1 cellular context compared by ENCODE assay signal in the genomic region with DNA sequence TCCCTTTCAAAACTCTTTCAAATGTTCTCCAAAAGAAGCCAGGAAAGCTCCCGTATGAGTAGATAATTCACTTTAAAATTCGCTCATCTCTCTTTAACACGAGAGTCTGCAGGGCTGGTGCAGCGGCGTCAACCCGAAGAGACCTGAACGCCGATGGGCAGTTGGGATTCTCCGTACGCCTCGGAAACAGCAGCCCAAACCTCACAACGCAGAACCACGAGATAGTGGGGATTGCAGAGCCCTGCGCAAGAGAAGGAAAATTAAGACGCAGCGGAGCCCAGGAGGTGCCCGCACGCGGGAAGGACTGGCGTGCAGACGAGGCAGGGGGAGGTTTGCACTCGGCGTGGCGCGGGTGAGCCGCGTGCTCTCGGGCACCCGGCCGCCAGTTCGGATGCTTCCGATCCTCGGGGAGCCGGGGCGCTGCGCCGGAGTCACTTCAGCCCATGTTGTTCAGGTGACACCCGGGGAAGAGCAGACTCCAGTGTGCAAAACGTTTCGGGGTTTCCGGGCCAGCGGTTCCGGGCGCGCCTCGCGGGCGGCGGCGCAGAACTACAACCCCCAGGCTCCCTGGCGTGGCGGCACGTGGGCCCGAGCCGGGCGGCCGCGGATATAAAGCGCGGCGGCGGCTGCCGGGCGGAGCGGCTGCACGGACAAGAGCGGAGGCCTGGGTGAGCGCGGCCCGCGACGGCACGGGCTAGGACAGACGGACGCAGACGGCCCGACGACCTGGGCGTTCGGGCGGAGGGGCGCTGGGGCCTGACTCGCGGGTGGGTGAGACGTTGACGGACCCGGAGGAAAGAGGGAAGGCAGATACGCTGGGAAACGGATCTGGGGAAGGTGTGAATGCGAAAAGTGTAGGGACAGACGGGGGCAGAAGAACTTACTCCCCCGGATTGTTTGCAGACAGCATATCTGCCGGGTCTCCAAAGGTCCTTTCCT.
TF ChIP-seq lines count a peak whose summit lies in the region.

A gene with protein sequence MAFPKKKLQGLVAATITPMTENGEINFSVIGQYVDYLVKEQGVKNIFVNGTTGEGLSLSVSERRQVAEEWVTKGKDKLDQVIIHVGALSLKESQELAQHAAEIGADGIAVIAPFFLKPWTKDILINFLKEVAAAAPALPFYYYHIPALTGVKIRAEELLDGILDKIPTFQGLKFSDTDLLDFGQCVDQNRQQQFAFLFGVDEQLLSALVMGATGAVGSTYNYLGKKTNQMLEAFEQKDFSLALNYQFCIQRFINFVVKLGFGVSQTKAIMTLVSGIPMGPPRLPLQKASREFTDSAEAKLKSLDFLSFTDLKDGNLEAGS (plus strand): TSS at position 636 of the 939 bp plus-strand sequence. CDS start 4,599 bp downstream, outside the sequence.

TF ChIP-seq in HepG2, 621 proteins besides CTCF, POLR2A, EP300 and RAD21 (continued from another document and continues in another):
- TF ChIP-seq, protein P1, sequence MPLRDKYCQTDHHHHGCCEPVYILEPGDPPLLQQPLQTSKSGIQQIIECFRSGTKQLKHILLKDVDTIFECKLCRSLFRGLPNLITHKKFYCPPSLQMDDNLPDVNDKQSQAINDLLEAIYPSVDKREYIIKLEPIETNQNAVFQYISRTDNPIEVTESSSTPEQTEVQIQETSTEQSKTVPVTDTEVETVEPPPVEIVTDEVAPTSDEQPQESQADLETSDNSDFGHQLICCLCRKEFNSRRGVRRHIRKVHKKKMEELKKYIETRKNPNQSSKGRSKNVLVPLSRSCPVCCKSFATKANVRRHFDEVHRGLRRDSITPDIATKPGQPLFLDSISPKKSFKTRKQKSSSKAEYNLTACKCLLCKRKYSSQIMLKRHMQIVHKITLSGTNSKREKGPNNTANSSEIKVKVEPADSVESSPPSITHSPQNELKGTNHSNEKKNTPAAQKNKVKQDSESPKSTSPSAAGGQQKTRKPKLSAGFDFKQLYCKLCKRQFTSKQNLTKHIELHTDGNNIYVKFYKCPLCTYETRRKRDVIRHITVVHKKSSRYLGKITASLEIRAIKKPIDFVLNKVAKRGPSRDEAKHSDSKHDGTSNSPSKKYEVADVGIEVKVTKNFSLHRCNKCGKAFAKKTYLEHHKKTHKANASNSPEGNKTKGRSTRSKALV (CRISPR knock-in tag; IDR thresholded peaks at IDR 0.05): peak; percentile 65; the same call in 1 of the 2 replicates
- TF ChIP-seq, protein P2, sequence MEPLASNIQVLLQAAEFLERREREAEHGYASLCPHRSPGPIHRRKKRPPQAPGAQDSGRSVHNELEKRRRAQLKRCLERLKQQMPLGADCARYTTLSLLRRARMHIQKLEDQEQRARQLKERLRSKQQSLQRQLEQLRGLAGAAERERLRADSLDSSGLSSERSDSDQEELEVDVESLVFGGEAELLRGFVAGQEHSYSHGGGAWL (CRISPR knock-in tag; IDR thresholded peaks at IDR 0.05): no peak; the same call in 1 of the 2 replicates
- TF ChIP-seq ZNF207 (IDR thresholded peaks at IDR 0.05; ENCODE audit: borderline replicate concordance) (no peak), ZNF879 (CRISPR knock-in tag; IDR thresholded peaks at IDR 0.05) (no peak), ASH2L (IDR thresholded peaks at IDR 0.05; ENCODE audit: insufficient read length, low read depth, low read length) (no peak), ZNF607 (CRISPR knock-in tag; IDR thresholded peaks at IDR 0.05; ENCODE audit: borderline replicate concordance) (peak; percentile 67; the same call in 1 of the 2 replicates), ZBTB42 (CRISPR knock-in tag; IDR thresholded peaks at IDR 0.05) (no peak), ZNF564 (CRISPR knock-in tag; IDR thresholded peaks at IDR 0.05) (0 out of 2 replicates have a peak, but pooled peaks have one; percentile 26), YEATS2 (CRISPR knock-in tag; IDR thresholded peaks at IDR 0.05; ENCODE audit: borderline replicate concordance) (no peak), ZSCAN12 (CRISPR knock-in tag; IDR thresholded peaks at IDR 0.05) (no peak), ZBTB20 (CRISPR knock-in tag; IDR thresholded peaks at IDR 0.05; ENCODE audit: borderline replicate concordance, low read depth) (no peak), PITX1 (CRISPR knock-in tag; IDR thresholded peaks at IDR 0.05) (no peak), ZNF713 (CRISPR knock-in tag; IDR thresholded peaks at IDR 0.05) (no peak), ZNF530 (CRISPR knock-in tag; IDR thresholded peaks at IDR 0.05; ENCODE audit: low read depth) (no peak), ZNF605 (CRISPR knock-in tag; IDR thresholded peaks at IDR 0.05) (no peak), ZFP82 (CRISPR knock-in tag; IDR thresholded peaks at IDR 0.05; ENCODE audit: borderline replicate concordance) (peak; percentile 50; the same call in 1 of the 2 replicates), RORA (CRISPR knock-in tag; IDR thresholded peaks at IDR 0.05) (no peak), ZNF83 (CRISPR knock-in tag; IDR thresholded peaks at IDR 0.05; ENCODE audit: borderline replicate concordance) (no peak), ZNF577 (CRISPR knock-in tag; IDR thresholded peaks at IDR 0.05; ENCODE audit: borderline replicate concordance, low read depth) (no peak), KLF9 (CRISPR knock-in tag; IDR thresholded peaks at IDR 0.05; ENCODE audit: low read depth) (no peak), KDM4B (CRISPR knock-in tag; IDR thresholded peaks at IDR 0.05) (no peak), ZSCAN21 (CRISPR knock-in tag; IDR thresholded peaks at IDR 0.05; ENCODE audit: borderline replicate concordance) (no peak), HMG20B (CRISPR knock-in tag; conservative IDR thresholded peaks at IDR 0.05) (no peak), CCDC6 (CRISPR knock-in tag; IDR thresholded peaks at IDR 0.05) (no peak), GLI4 (CRISPR knock-in tag; IDR thresholded peaks at IDR 0.05; ENCODE audit: borderline replicate concordance) (peak; percentile 75; the same call in 1 of the 2 replicates), SPEN (CRISPR knock-in tag; IDR thresholded peaks at IDR 0.05; ENCODE audit: low read depth) (peak; percentile 55; the same call in 1 of the 2 replicates), ZBTB1 (CRISPR knock-in tag; IDR thresholded peaks at IDR 0.05; ENCODE audit: borderline replicate concordance) (no peak), MEIS2 (CRISPR knock-in tag; IDR thresholded peaks at IDR 0.05) (no peak; the same call in 1 of the 2 replicates)
- TF ChIP-seq, protein P3, sequence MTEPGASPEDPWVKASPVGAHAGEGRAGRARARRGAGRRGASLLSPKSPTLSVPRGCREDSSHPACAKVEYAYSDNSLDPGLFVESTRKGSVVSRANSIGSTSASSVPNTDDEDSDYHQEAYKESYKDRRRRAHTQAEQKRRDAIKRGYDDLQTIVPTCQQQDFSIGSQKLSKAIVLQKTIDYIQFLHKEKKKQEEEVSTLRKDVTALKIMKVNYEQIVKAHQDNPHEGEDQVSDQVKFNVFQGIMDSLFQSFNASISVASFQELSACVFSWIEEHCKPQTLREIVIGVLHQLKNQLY (CRISPR knock-in tag; IDR thresholded peaks at IDR 0.05): no peak
- TF ChIP-seq, protein P4, sequence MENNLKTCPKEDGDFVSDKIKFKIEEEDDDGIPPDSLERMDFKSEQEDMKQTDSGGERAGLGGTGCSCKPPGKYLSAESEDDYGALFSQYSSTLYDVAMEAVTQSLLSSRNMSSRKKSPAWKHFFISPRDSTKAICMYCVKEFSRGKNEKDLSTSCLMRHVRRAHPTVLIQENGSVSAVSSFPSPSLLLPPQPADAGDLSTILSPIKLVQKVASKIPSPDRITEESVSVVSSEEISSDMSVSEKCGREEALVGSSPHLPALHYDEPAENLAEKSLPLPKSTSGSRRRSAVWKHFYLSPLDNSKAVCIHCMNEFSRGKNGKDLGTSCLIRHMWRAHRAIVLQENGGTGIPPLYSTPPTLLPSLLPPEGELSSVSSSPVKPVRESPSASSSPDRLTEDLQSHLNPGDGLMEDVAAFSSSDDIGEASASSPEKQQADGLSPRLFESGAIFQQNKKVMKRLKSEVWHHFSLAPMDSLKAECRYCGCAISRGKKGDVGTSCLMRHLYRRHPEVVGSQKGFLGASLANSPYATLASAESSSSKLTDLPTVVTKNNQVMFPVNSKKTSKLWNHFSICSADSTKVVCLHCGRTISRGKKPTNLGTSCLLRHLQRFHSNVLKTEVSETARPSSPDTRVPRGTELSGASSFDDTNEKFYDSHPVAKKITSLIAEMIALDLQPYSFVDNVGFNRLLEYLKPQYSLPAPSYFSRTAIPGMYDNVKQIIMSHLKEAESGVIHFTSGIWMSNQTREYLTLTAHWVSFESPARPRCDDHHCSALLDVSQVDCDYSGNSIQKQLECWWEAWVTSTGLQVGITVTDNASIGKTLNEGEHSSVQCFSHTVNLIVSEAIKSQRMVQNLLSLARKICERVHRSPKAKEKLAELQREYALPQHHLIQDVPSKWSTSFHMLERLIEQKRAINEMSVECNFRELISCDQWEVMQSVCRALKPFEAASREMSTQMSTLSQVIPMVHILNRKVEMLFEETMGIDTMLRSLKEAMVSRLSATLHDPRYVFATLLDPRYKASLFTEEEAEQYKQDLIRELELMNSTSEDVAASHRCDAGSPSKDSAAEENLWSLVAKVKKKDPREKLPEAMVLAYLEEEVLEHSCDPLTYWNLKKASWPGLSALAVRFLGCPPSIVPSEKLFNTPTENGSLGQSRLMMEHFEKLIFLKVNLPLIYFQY (CRISPR knock-in tag; IDR thresholded peaks at IDR 0.05; ENCODE audit: borderline replicate concordance): peak; percentile 68
- TF ChIP-seq, protein P5, sequence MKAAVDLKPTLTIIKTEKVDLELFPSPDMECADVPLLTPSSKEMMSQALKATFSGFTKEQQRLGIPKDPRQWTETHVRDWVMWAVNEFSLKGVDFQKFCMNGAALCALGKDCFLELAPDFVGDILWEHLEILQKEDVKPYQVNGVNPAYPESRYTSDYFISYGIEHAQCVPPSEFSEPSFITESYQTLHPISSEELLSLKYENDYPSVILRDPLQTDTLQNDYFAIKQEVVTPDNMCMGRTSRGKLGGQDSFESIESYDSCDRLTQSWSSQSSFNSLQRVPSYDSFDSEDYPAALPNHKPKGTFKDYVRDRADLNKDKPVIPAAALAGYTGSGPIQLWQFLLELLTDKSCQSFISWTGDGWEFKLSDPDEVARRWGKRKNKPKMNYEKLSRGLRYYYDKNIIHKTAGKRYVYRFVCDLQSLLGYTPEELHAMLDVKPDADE (CRISPR knock-in tag; IDR thresholded peaks at IDR 0.05): no peak
- TF ChIP-seq, protein P6, sequence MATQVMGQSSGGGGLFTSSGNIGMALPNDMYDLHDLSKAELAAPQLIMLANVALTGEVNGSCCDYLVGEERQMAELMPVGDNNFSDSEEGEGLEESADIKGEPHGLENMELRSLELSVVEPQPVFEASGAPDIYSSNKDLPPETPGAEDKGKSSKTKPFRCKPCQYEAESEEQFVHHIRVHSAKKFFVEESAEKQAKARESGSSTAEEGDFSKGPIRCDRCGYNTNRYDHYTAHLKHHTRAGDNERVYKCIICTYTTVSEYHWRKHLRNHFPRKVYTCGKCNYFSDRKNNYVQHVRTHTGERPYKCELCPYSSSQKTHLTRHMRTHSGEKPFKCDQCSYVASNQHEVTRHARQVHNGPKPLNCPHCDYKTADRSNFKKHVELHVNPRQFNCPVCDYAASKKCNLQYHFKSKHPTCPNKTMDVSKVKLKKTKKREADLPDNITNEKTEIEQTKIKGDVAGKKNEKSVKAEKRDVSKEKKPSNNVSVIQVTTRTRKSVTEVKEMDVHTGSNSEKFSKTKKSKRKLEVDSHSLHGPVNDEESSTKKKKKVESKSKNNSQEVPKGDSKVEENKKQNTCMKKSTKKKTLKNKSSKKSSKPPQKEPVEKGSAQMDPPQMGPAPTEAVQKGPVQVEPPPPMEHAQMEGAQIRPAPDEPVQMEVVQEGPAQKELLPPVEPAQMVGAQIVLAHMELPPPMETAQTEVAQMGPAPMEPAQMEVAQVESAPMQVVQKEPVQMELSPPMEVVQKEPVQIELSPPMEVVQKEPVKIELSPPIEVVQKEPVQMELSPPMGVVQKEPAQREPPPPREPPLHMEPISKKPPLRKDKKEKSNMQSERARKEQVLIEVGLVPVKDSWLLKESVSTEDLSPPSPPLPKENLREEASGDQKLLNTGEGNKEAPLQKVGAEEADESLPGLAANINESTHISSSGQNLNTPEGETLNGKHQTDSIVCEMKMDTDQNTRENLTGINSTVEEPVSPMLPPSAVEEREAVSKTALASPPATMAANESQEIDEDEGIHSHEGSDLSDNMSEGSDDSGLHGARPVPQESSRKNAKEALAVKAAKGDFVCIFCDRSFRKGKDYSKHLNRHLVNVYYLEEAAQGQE (IDR thresholded peaks at IDR 0.05; ENCODE audit: borderline replicate concordance in 1 of 2, low read depth in 1 of 2, low read length in 2 of 2): no peak
- TF ChIP-seq, protein P7, sequence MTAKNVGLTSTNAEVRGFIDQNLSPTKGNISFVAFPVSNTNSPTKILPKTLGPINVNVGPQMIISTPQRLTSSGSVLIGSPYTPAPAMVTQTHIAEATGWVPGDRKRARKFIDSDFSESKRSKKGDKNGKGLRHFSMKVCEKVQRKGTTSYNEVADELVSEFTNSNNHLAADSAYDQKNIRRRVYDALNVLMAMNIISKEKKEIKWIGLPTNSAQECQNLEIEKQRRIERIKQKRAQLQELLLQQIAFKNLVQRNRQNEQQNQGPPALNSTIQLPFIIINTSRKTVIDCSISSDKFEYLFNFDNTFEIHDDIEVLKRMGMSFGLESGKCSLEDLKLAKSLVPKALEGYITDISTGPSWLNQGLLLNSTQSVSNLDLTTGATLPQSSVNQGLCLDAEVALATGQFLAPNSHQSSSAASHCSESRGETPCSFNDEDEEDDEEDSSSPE (CRISPR knock-in tag; IDR thresholded peaks at IDR 0.05): peak; percentile 77
- TF ChIP-seq, protein P8, sequence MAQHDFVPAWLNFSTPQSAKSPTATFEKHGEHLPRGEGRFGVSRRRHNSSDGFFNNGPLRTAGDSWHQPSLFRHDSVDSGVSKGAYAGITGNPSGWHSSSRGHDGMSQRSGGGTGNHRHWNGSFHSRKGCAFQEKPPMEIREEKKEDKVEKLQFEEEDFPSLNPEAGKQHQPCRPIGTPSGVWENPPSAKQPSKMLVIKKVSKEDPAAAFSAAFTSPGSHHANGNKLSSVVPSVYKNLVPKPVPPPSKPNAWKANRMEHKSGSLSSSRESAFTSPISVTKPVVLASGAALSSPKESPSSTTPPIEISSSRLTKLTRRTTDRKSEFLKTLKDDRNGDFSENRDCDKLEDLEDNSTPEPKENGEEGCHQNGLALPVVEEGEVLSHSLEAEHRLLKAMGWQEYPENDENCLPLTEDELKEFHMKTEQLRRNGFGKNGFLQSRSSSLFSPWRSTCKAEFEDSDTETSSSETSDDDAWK (CRISPR knock-in tag; IDR thresholded peaks at IDR 0.05): no peak
- TF ChIP-seq, protein P9, sequence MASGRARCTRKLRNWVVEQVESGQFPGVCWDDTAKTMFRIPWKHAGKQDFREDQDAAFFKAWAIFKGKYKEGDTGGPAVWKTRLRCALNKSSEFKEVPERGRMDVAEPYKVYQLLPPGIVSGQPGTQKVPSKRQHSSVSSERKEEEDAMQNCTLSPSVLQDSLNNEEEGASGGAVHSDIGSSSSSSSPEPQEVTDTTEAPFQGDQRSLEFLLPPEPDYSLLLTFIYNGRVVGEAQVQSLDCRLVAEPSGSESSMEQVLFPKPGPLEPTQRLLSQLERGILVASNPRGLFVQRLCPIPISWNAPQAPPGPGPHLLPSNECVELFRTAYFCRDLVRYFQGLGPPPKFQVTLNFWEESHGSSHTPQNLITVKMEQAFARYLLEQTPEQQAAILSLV (CRISPR knock-in tag; IDR thresholded peaks at IDR 0.05; ENCODE audit: borderline replicate concordance): peak; percentile 53; the same call in 1 of the 2 replicates
- TF ChIP-seq, protein P10, sequence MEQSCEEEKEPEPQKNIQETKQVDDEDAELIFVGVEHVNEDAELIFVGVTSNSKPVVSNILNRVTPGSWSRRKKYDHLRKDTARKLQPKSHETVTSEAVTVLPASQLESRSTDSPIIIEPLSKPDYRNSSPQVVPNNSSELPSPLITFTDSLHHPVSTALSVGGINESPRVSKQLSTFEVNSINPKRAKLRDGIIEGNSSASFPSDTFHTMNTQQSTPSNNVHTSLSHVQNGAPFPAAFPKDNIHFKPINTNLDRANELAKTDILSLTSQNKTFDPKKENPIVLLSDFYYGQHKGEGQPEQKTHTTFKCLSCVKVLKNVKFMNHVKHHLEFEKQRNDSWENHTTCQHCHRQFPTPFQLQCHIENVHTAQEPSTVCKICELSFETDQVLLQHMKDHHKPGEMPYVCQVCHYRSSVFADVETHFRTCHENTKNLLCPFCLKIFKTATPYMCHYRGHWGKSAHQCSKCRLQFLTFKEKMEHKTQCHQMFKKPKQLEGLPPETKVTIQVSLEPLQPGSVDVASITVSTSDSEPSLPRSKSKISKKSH (CRISPR knock-in tag; IDR thresholded peaks at IDR 0.05; ENCODE audit: borderline replicate concordance): 0 out of 2 replicates have a peak, but pooled peaks have one; percentile 60
